In genomic region chr3:45029661-45030060, GRCh38 we compare ENCODE assay signal across 22 cellular contexts. TPM values are rescaled to one million over a fixed set of nuclear protein-coding genes. Genes with fewer than 3 reads are reported as not detected.
DNase-seq lines count a peak whose midpoint lies in the region; ATAC-seq and TF ChIP-seq lines count a peak whose summit lies in the region.
"Had no signal": no experiment of that assay in that cellular context is flagged by ENCODE, and none has a peak within 500 bp of the region (broad histone marks: within the 10 kb centered on the region; RNA-seq: fewer than 3 reads in every experiment).

No MANE protein-coding gene starts in this region.

- H3K27me3 Mint-ChIP-seq in activated naive CD8-positive, alpha-beta T cell treated with anti-CD3 and anti-CD28 coated beads, Interleukin-2, amount 50 U/mL, for 24 hours = peaks cover 6% of the 10 kb centered on the region

- no peak overlapping the region for H3K4me3 ChIP-seq in PC-3 (ENCODE audit: low read length)
- H3K4me3 ChIP-seq in epithelial cell of esophagus (ENCODE audit: low read length) = no peak overlapping the region
- H3K4me3 ChIP-seq: SJSA1 had no signal

- no peak overlapping the region for H2AFZ ChIP-seq in PC-3 (ENCODE audit: low read length)

- no peaks in the 10 kb centered on the region for H3K9me3 Mint-ChIP-seq in activated naive CD8-positive, alpha-beta T cell treated with anti-CD3 and anti-CD28 coated beads, Interleukin-2, amount 50 U/mL, for 24 hours
- H3K9me3 Mint-ChIP-seq: T-helper 2 cell treated with Interferon-gamma antibody and Interleukin-4, amounts not matched to agents 5 μg/mL and 100 μg/mL, for 36 hours had no signal

- no peak for TF ChIP-seq CTCF in PC-3 (conservative IDR thresholded peaks at IDR 0.05; ENCODE audit: low read depth, low read length)
- TF ChIP-seq CTCF in epithelial cell of esophagus (IDR thresholded peaks at IDR 0.05; ENCODE audit: insufficient read depth, low read depth, low read length, missing control alignments) = no peak
- TF ChIP-seq CTCF in omental fat pad (IDR thresholded peaks at IDR 0.05) = no peak

- H3K79me2 ChIP-seq in PC-3 (ENCODE audit: low read length) = no peaks in the 10 kb centered on the region

- no peaks in the 10 kb centered on the region for H3K27me3 ChIP-seq in PC-3 (ENCODE audit: low read length)
- H3K27me3 ChIP-seq: SJSA1 had no signal

- H4K20me1 ChIP-seq in PC-3 (ENCODE audit: low read length) = no peaks in the 10 kb centered on the region

- no peak overlapping the region for H3K27ac ChIP-seq in PC-3 (ENCODE audit: low read length)
- H3K27ac ChIP-seq: KMS-11, SJSA1 had no signal

- H3K4me1 Mint-ChIP-seq in activated naive CD8-positive, alpha-beta T cell treated with anti-CD3 and anti-CD28 coated beads, Interleukin-2, amount 50 U/mL, for 24 hours = peaks cover 5% of the 10 kb centered on the region

- no peaks in the 10 kb centered on the region for H3F3A ChIP-seq in PC-3 (ENCODE audit: low read length, unreplicated experiment)

- CTCF ChIA-PET in PC-3 (lab: Charles Lee) = no interaction called here

- no peak overlapping the region for H3K9ac ChIP-seq in PC-3 (ENCODE audit: low read length)
- H3K9ac ChIP-seq: KMS-11 had no signal

- H3K4me2 ChIP-seq in PC-3 (ENCODE audit: low read length) = no peak overlapping the region
- H3K4me2 ChIP-seq: KMS-11 had no signal

- ATAC-seq in PC-3 (peak; percentile 21; the same call in 1 of the 2 replicates), omental fat pad (ENCODE audit: low FRiP score) (peak; percentile 16), GM19455 (IDR thresholded peaks at IDR 0.05; ENCODE audit: unreplicated experiment) (no peak)
- no peak for ATAC-seq in activated naive CD8-positive, alpha-beta T cell treated with anti-CD3 and anti-CD28 coated beads, Interleukin-2, amount 50 U/mL, for 24 hours

- no peak overlapping the region for H3K4me3 Mint-ChIP-seq in activated naive CD8-positive, alpha-beta T cell treated with anti-CD3 and anti-CD28 coated beads, Interleukin-2, amount 50 U/mL, for 24 hours
- H3K4me3 Mint-ChIP-seq: T-helper 2 cell treated with Interferon-gamma antibody and Interleukin-4, amounts not matched to agents 5 μg/mL and 100 μg/mL, for 36 hours had no signal

- no TSS peak for BruUV-seq in PC-3 (replicated peaks; lab: Mats Ljungman, UMichigan)

- H3K4me1 ChIP-seq in PC-3 (ENCODE audit: insufficient read depth, low read length) = peaks cover 7% of the 10 kb centered on the region; the same call in 1 of the 2 replicates
- H3K4me1 ChIP-seq: Caco-2 had no signal

- intact Hi-C loops in PC-3 (cut with micrococcal nuclease) = no loop called here

- no peaks in the 10 kb centered on the region for H3K36me3 Mint-ChIP-seq in activated naive CD8-positive, alpha-beta T cell treated with anti-CD3 and anti-CD28 coated beads, Interleukin-2, amount 50 U/mL, for 24 hours (ENCODE audit: low read depth)

- no peak overlapping the region for H3K27ac Mint-ChIP-seq in activated naive CD8-positive, alpha-beta T cell treated with anti-CD3 and anti-CD28 coated beads, Interleukin-2, amount 50 U/mL, for 24 hours
- H3K27ac Mint-ChIP-seq: T-helper 2 cell treated with Interferon-gamma antibody and Interleukin-4, amounts not matched to agents 5 μg/mL and 100 μg/mL, for 36 hours had no signal

- no peaks in the 10 kb centered on the region for H3K36me3 ChIP-seq in PC-3 (ENCODE audit: low read depth, low read length)
- H3K36me3 ChIP-seq: SJSA1 had no signal

- H3K9me2 ChIP-seq in PC-3 (replicated peaks; ENCODE audit: low read length) = no peaks in the 10 kb centered on the region

- peak; percentile 85 for DNase-seq in EH (ENCODE audit: low read depth)
- peak; percentile 15 for DNase-seq in PC-3
- peak; percentile 74 for DNase-seq in epithelial cell of esophagus (ENCODE audit: low read depth)
- no peak for DNase-seq in omental fat pad (ENCODE audit: low spot score)
- no peak for DNase-seq in activated naive CD8-positive, alpha-beta T cell treated with anti-CD3 and anti-CD28 coated beads, Interleukin-2, amount 50 U/mL, for 24 hours
- no peak for DNase-seq in DMS79 (lab: John Stamatoyannopoulos, UW)
- no peak for DNase-seq in NCI-H748 treated with DMSO at 0.1 percent for 48 hours (lab: John Stamatoyannopoulos, UW)
- DNase-seq: amygdala; Caco-2; dermis blood vessel endothelial cell; H7; hippocampal formation; kidney glomerular epithelial cell; NCI-H1092 treated with DMSO at 0.1 percent for 48 hours; NCI-H2107; NCI-H524 treated with DMSO at 0.1 percent for 48 hours; occipital lobe; stimulated activated CD4-positive, alpha-beta T cell treated with anti-CD3 and anti-CD28 coated beads, Interleukin-4, amount 100 ng/mL, for 24 hours had no signal

- no peaks in the 10 kb centered on the region for H3K9me3 ChIP-seq in PC-3 (ENCODE audit: low read length)
- H3K9me3 ChIP-seq: Caco-2, SJSA1 had no signal

- POLR2A ChIA-PET in PC-3 (lab: Charles Lee; ENCODE audit: unreplicated experiment) = no interaction called here

RNA-seq across cellular contexts. Expression of gene CLEC3B, which starts 3.6 kb away (rescaled TPM):
- total RNA-seq in PC-3 (2014; rRNA removed) (1.8 TPM in 1 of 2 replicates, not detected in the other), omental fat pad (100 to 1,000 TPM in 3 of 4 donors, 10 to 100 TPM in 1; 58.9 to 297 (median 125) TPM)
- total RNA-seq: H7 had no signal

RNA-seq across cellular contexts. Expression of gene EXOSC7, which starts 53.6 kb away (rescaled TPM):
- total RNA-seq in PC-3 (2014; rRNA removed) (79.8 and 81.5 TPM in 2 replicates), omental fat pad (10 to 100 TPM; 31.7 to 47.7 (median 39.0) TPM)

RNA-seq across cellular contexts. Expression of gene ZDHHC3, which starts 53.7 kb away (rescaled TPM):
- total RNA-seq in PC-3 (2014; rRNA removed) (122 and 153 TPM in 2 replicates), omental fat pad (10 to 100 TPM; 72.0 to 99.8 (median 80.1) TPM)

Comparison
In these comparisons a context has a peak if more than half of its experiments do, and no peak if none do; other contexts are left out.
1. DNase-seq: peak in EH (single experiment), PC-3 (single experiment) and epithelial cell of esophagus (single experiment); none in omental fat pad (single experiment), activated naive CD8-positive, alpha-beta T cell treated with anti-CD3 and anti-CD28 coated beads, Interleukin-2, amount 50 U/mL, for 24 hours (single experiment), DMS79 (single experiment) and NCI-H748 treated with DMSO at 0.1 percent for 48 hours (single experiment).
2. ATAC-seq: peak in PC-3 (single experiment) and omental fat pad (single experiment); none in activated naive CD8-positive, alpha-beta T cell treated with anti-CD3 and anti-CD28 coated beads, Interleukin-2, amount 50 U/mL, for 24 hours (single experiment) and GM19455 (single experiment).
3. RNA of gene CLEC3B, which starts 3.6 kb away (total RNA-seq): 58.9 to 297 TPM in omental fat pad; 1.8 TPM in PC-3; every median in the first group is over 10 times any median in the second.